Comparison of ENCODE assay signal across 27 cellular contexts in genomic region chr16:48895142-48895541, GRCh38.
"Had no signal": no experiment of that assay in that cellular context is flagged by ENCODE, and none has a peak within 500 bp of the region (broad histone marks: within the 10 kb centered on the region; RNA-seq: fewer than 3 reads in every experiment).

No MANE protein-coding gene starts in this region.

- H3K27ac Mint-ChIP-seq: activated CD4-positive, alpha-beta memory T cell treated with anti-CD3 and anti-CD28 coated beads, Interleukin-2, amount 10 ng/mL, durations not matched to agents 7 days and 5 days; activated CD4-positive, alpha-beta T cell treated with anti-CD3 and anti-CD28 coated beads, Interleukin-2, amount 10 ng/mL, durations not matched to agents 7 days and 5 days; activated naive CD8-positive, alpha-beta T cell treated with anti-CD3 and anti-CD28 coated beads, Interleukin-2, amount 50 U/mL, for 24 hours; activated T-cell treated with anti-CD3 and anti-CD28 coated beads, Interleukin-2, amount 50 U/mL, for 24 hours; nephron; T-helper 1 cell treated with Interleukin-12 subunit alpha and Interleukin-12 subunit beta and Interleukin-4 antibody, amounts not matched to agents 30 μg/mL and 1 μg/mL, for 36 hours had no signal

- H3K9me3 Mint-ChIP-seq: activated CD4-positive, alpha-beta memory T cell treated with anti-CD3 and anti-CD28 coated beads, Interleukin-2, amount 10 ng/mL, durations not matched to agents 7 days and 5 days; activated CD4-positive, alpha-beta T cell treated with anti-CD3 and anti-CD28 coated beads, Interleukin-2, amount 10 ng/mL, durations not matched to agents 7 days and 5 days; activated naive CD8-positive, alpha-beta T cell treated with anti-CD3 and anti-CD28 coated beads, Interleukin-2, amount 50 U/mL, for 24 hours; nephron; T-helper 1 cell treated with Interleukin-12 subunit alpha and Interleukin-12 subunit beta and Interleukin-4 antibody, amounts not matched to agents 30 μg/mL and 1 μg/mL, for 36 hours had no signal

- H3K27ac ChIP-seq: breast epithelium, ovary, prostate gland, suprapubic skin, tibial artery, upper lobe of right lung, VCaP had no signal

- H3K27me3 Mint-ChIP-seq: activated CD4-positive, alpha-beta memory T cell treated with anti-CD3 and anti-CD28 coated beads, Interleukin-2, amount 10 ng/mL, durations not matched to agents 7 days and 5 days; activated CD4-positive, alpha-beta T cell treated with anti-CD3 and anti-CD28 coated beads, Interleukin-2, amount 10 ng/mL, durations not matched to agents 7 days and 5 days; activated T-cell treated with anti-CD3 and anti-CD28 coated beads, Interleukin-2, amount 50 U/mL, for 24 hours; central memory CD8-positive, alpha-beta T cell had no signal

- ATAC-seq: activated naive CD8-positive, alpha-beta T cell treated with anti-CD3 and anti-CD28 coated beads, Interleukin-2, amount 50 U/mL, for 24 hours; left cardiac atrium; upper lobe of right lung had no signal

- H3K4me1 ChIP-seq: breast epithelium, prostate gland, suprapubic skin, tibial artery, upper lobe of right lung had no signal

- H3K4me3 Mint-ChIP-seq: activated CD4-positive, alpha-beta memory T cell treated with anti-CD3 and anti-CD28 coated beads, Interleukin-2, amount 10 ng/mL, durations not matched to agents 7 days and 5 days; activated CD4-positive, alpha-beta T cell treated with anti-CD3 and anti-CD28 coated beads, Interleukin-2, amount 10 ng/mL, durations not matched to agents 7 days and 5 days; activated naive CD8-positive, alpha-beta T cell treated with anti-CD3 and anti-CD28 coated beads, Interleukin-2, amount 50 U/mL, for 24 hours; activated T-cell treated with anti-CD3 and anti-CD28 coated beads, Interleukin-2, amount 50 U/mL, for 24 hours; central memory CD8-positive, alpha-beta T cell; nephron; T-helper 1 cell treated with Interleukin-12 subunit alpha and Interleukin-12 subunit beta and Interleukin-4 antibody, amounts not matched to agents 30 μg/mL and 1 μg/mL, for 36 hours had no signal

- H3K4me1 Mint-ChIP-seq: activated CD4-positive, alpha-beta memory T cell treated with anti-CD3 and anti-CD28 coated beads, Interleukin-2, amount 10 ng/mL, durations not matched to agents 7 days and 5 days; activated CD4-positive, alpha-beta T cell treated with anti-CD3 and anti-CD28 coated beads, Interleukin-2, amount 10 ng/mL, durations not matched to agents 7 days and 5 days; activated naive CD8-positive, alpha-beta T cell treated with anti-CD3 and anti-CD28 coated beads, Interleukin-2, amount 50 U/mL, for 24 hours; central memory CD8-positive, alpha-beta T cell; nephron had no signal

- DNase-seq: activated CD4-positive, alpha-beta memory T cell treated with anti-CD3 and anti-CD28 coated beads, Interleukin-2, amount 10 ng/mL, durations not matched to agents 7 days and 5 days; activated CD4-positive, alpha-beta T cell treated with anti-CD3 and anti-CD28 coated beads, Interleukin-2, amount 10 ng/mL, durations not matched to agents 7 days and 5 days; activated CD4-positive, CD25-positive, alpha-beta regulatory T cell treated with anti-CD3 and anti-CD28 coated beads, Interleukin-2, amount 50 U/mL, for 72 hours; activated CD8-positive, alpha-beta memory T cell treated with anti-CD3 and anti-CD28 coated beads, Interleukin-2, amount 50 U/mL, for 48 hours; activated gamma-delta T cell treated with Interleukin-2 at 50 U/mL for 16 hours; activated naive CD4-positive, alpha-beta T cell treated with anti-CD3 and anti-CD28 coated beads, Interleukin-2, amount 50 U/mL, for 16 hours; activated naive CD8-positive, alpha-beta T cell treated with anti-CD3 and anti-CD28 coated beads, Interleukin-2, amount 50 U/mL, for 24 hours; activated T-cell treated with anti-CD3 and anti-CD28 coated beads, Interleukin-2, amount 50 U/mL, for 24 hours; amygdala; dermis blood vessel endothelial cell; effector CD4-positive, alpha-beta T cell; left cardiac atrium; mammary epithelial cell; ovary; stimulated activated CD4-positive, alpha-beta T cell treated with anti-CD3 and anti-CD28 coated beads, Interleukin-1b, Interleukin-23, amount 100 ng/mL, for 48 hours; stimulated activated naive CD4-positive, alpha-beta T cell; T-helper 9 cell; tibial artery; upper lobe of right lung had no signal

- H3K36me3 ChIP-seq: breast epithelium, ovary, prostate gland, suprapubic skin, tibial artery, upper lobe of right lung had no signal

- H3K4me3 ChIP-seq: breast epithelium, ovary, prostate gland, smooth muscle cell, suprapubic skin, tibial artery, upper lobe of right lung had no signal

- H3K27me3 ChIP-seq: ovary, tibial artery, upper lobe of right lung had no signal

- H3K9me3 ChIP-seq: breast epithelium, ovary, prostate gland, suprapubic skin, tibial artery, upper lobe of right lung had no signal
